In genomic region chr16:67872631-67873434, GRCh38 we compare ENCODE assay signal across 8 cellular contexts. TPM values are rescaled to one million over a fixed set of nuclear protein-coding genes. Genes with fewer than 3 reads are reported as not detected.
DNase-seq lines count a peak whose midpoint lies in the region; ATAC-seq and TF ChIP-seq lines count a peak whose summit lies in the region.

Gene EDC4 (plus strand): TSS chr16:67873052. CDS start chr16:67873262, 210 bp downstream.

- peak; percentile 81 to 91 (median 84) for DNase-seq in CD8-positive, alpha-beta memory T cell
- peak; percentile 91 for DNase-seq in HK-2 (ENCODE audit: unreplicated experiment)
- peak; percentile 96 for DNase-seq in activated effector memory CD4-positive, alpha-beta T cell treated with anti-CD3 and anti-CD28 coated beads, Interleukin-2, amount 50 U/mL, for 16 hours
- peak; percentile 74 for DNase-seq in fibroblast of the aortic adventitia (ENCODE audit: low read depth)
- peak; percentile 92 for DNase-seq in stimulated activated naive CD8-positive, alpha-beta T cell treated with anti-CD3 and anti-CD28 coated beads, Interleukin-15, Interleukin-2, amounts not matched to agents 100 U/mL and 50 U/mL, for 24 hours

- H3K36me3 ChIP-seq in CD8-positive, alpha-beta memory T cell (ENCODE audit: insufficient read depth, low read length), result peaks cover 20% of the 10 kb centered on the region

- H3K27ac Mint-ChIP-seq in CD8-positive, alpha-beta memory T cell, result peak within 1 kb of the TSS; percentile 88 to 96 (median 94)
- H3K27ac Mint-ChIP-seq in nephron, result peak within 1 kb of the TSS; percentile 80 to 96 (median 85)

- H3K9me3 ChIP-seq in CD8-positive, alpha-beta memory T cell (ENCODE audit: low read length), result no peaks in the 10 kb centered on the region

- no peaks in the 10 kb centered on the region for H3K9me3 Mint-ChIP-seq in CD8-positive, alpha-beta memory T cell
- H3K9me3 Mint-ChIP-seq in nephron, result no peaks in the 10 kb centered on the region

- peak within 1 kb of the TSS; percentile 91 for H3K27ac ChIP-seq in CD8-positive, alpha-beta memory T cell (ENCODE audit: low read depth, low read length)

- ATAC-seq in GM19395 (IDR thresholded peaks at IDR 0.05; ENCODE audit: unreplicated experiment), result peak; percentile 68
- ATAC-seq in stimulated activated naive CD8-positive, alpha-beta T cell treated with anti-CD3 and anti-CD28 coated beads, Interleukin-15, Interleukin-2, amounts not matched to agents 100 U/mL and 50 U/mL, for 24 hours, result peak; percentile 89

- no peaks in the 10 kb centered on the region for H3K27me3 Mint-ChIP-seq in CD8-positive, alpha-beta memory T cell
- H3K27me3 Mint-ChIP-seq in nephron (ENCODE audit: low read depth), result no peaks in the 10 kb centered on the region

- CTCF ChIA-PET in CD8-positive, alpha-beta memory T cell (lab: Charles Lee), result interaction anchor here (0.7 to 2.9 kb wide), 9 partner anchors 11 to 63 kb away, joined by 3 to 15 read pairs (median 3); partner anchors contain the start of gene NRN1L

- H3K4me1 Mint-ChIP-seq in CD8-positive, alpha-beta memory T cell, result peaks cover 33 to 42% (median 39%) of the 10 kb centered on the region in 3 donors
- peaks cover 22% of the 10 kb centered on the region for H3K4me1 Mint-ChIP-seq in nephron

- H3K36me3 Mint-ChIP-seq in CD8-positive, alpha-beta memory T cell, result peaks cover 0 to 65% (median 7%) of the 10 kb centered on the region in 3 donors
- H3K36me3 Mint-ChIP-seq in nephron (ENCODE audit: low read depth), result peaks cover 31% of the 10 kb centered on the region

- POLR2A ChIA-PET in CD8-positive, alpha-beta memory T cell (lab: Charles Lee), result interaction anchor here (1.0 to 1.4 kb wide), 5 partner anchors 29 to 66 kb away, joined by 3 to 8 read pairs (median 5); partner anchors contain the start of genes PSMB10, RANBP10 and TSNAXIP1

- H3K4me3 ChIP-seq in CD8-positive, alpha-beta memory T cell (ENCODE audit: low read length), result peak within 1 kb of the TSS; percentile 79
- H3K4me3 ChIP-seq in fibroblast of the aortic adventitia (ENCODE audit: low read depth, low read length), result peak within 1 kb of the TSS; percentile 89

- peak; percentile 91 for TF ChIP-seq POLR2A in Raji (IDR thresholded peaks at IDR 0.05; ENCODE audit: insufficient read depth, low read depth, low read length)

- H3K27me3 ChIP-seq in CD8-positive, alpha-beta memory T cell (ENCODE audit: insufficient read depth, low read length, poor library complexity, severe bottlenecking), result no peaks in the 10 kb centered on the region

- H3K4me3 Mint-ChIP-seq in CD8-positive, alpha-beta memory T cell, result peak within 1 kb of the TSS; percentile 91 to 96 (median 93)
- H3K4me3 Mint-ChIP-seq in nephron, result peak within 1 kb of the TSS; percentile 91 to 97 (median 96)

- H3K4me1 ChIP-seq in CD8-positive, alpha-beta memory T cell (ENCODE audit: insufficient read depth, low read length), result peaks cover 35% of the 10 kb centered on the region

- no peak for TF ChIP-seq CTCF in fibroblast of the aortic adventitia (IDR thresholded peaks at IDR 0.05; ENCODE audit: insufficient read depth, low read length)
- TF ChIP-seq CTCF in nephron (IDR thresholded peaks at IDR 0.05; ENCODE audit: unreplicated experiment in 3 of 3), result no peak

RNA-seq across cellular contexts. Expression of gene EDC4, which starts in this region (rescaled TPM):
- 100 to 1,000 TPM; 105 to 108 TPM for total RNA-seq in CD8-positive, alpha-beta memory T cell
- polyA plus RNA-seq in CD8-positive, alpha-beta memory T cell, result 30.1 TPM
- total RNA-seq in fibroblast of the aortic adventitia (ENCODE audit: low replicate concordance), result 29.1 and 47.4 TPM in 2 replicates

Comparison
In these comparisons a context has a peak if more than half of its experiments do, and no peak if none do; other contexts are left out.
1. Peak in every context shown above with its lines: DNase-seq, ATAC-seq, H3K4me3 ChIP-seq and H3K27ac ChIP-seq.